In genomic region chr9:89562186-89562814, GRCh38 we compare ENCODE assay signal across 15 cellular contexts. TPM values are rescaled to one million over a fixed set of nuclear protein-coding genes. Genes with fewer than 3 reads are reported as not detected.
DNase-seq lines count a peak whose midpoint lies in the region; ATAC-seq and TF ChIP-seq lines count a peak whose summit lies in the region.
"Had no signal": no experiment of that assay in that cellular context is flagged by ENCODE, and none has a peak within 500 bp of the region (broad histone marks: within the 10 kb centered on the region; RNA-seq: fewer than 3 reads in every experiment).

No MANE protein-coding gene starts in this region.

- H3K4me1 ChIP-seq in hepatocyte (ENCODE audit: insufficient read depth) = no peaks in the 10 kb centered on the region
- H3K4me1 ChIP-seq in psoas muscle = no peaks in the 10 kb centered on the region

- DNase-seq in ACHN = peak; percentile 97
- no peak for DNase-seq in hepatocyte (ENCODE audit: low spot score)
- no peak for DNase-seq in SIG-M5 treated with dmso at 0.1 percent for 504 hours (lab: John Stamatoyannopoulos, UW; ENCODE audit: unreplicated experiment)
- DNase-seq in psoas muscle = no peak
- DNase-seq: activated CD8-positive, alpha-beta memory T cell treated with anti-CD3 and anti-CD28 coated beads, Interleukin-2, amount 50 U/mL, for 48 hours; activated naive CD8-positive, alpha-beta T cell treated with anti-CD3 and anti-CD28 coated beads, Interleukin-2, amount 10 ng/mL, durations not matched to agents 7 days and 5 days; dermis blood vessel endothelial cell; MM.1S; mucosa of descending colon; trophoblast cell had no signal

- intact Hi-C loops in psoas muscle (cut with DNase I) = no loop called here

- no peak for TF ChIP-seq CTCF in hepatocyte (IDR thresholded peaks at IDR 0.05; ENCODE audit: poor library complexity)
- TF ChIP-seq CTCF in psoas muscle (IDR thresholded peaks at IDR 0.05) = no peak

- H3K36me3 ChIP-seq in hepatocyte (replicated peaks; ENCODE audit: insufficient read depth, low read depth) (no peaks in the 10 kb centered on the region), psoas muscle (ENCODE audit: insufficient read depth in 1 of 2, low read depth in 1 of 2) (no peaks in the 10 kb centered on the region)

- in situ Hi-C loops in ACHN (cut with HindIII; ENCODE audit: low pct_ligation_motif_present, low pct_unique_long_range_greater_than_20kb, low sequenced_read_pairs) = loop anchor here (25.0 kb wide), 1 partner anchor 175 kb away; no protein-coding TSS in a partner anchor

- peak overlapping the region; percentile 62 for H3K27ac ChIP-seq in hepatocyte
- no peak overlapping the region for H3K27ac ChIP-seq in psoas muscle

- H3K27me3 ChIP-seq in hepatocyte (no peaks in the 10 kb centered on the region), psoas muscle (ENCODE audit: insufficient read depth in 3 of 3, low read length in 2 of 3) (no peaks in the 10 kb centered on the region)

- no peak overlapping the region for H3K4me2 ChIP-seq in hepatocyte

- H3K9me2 ChIP-seq in hepatocyte (replicated peaks; ENCODE audit: insufficient read depth) = no peaks in the 10 kb centered on the region

- no peak overlapping the region for H3K4me3 ChIP-seq in hepatocyte
- no peak overlapping the region for H3K4me3 ChIP-seq in psoas muscle
- H3K4me3 ChIP-seq: mucosa of descending colon had no signal

- H3K9me3 ChIP-seq in hepatocyte (ENCODE audit: low read depth) (no peaks in the 10 kb centered on the region), psoas muscle (no peaks in the 10 kb centered on the region)
- H3K9me3 ChIP-seq: mucosa of descending colon had no signal

- H4K20me1 ChIP-seq in hepatocyte (ENCODE audit: insufficient read depth, poor library complexity, severe bottlenecking) = no peaks in the 10 kb centered on the region

- H3K79me2 ChIP-seq in hepatocyte = no peaks in the 10 kb centered on the region

- no peak overlapping the region for H2AFZ ChIP-seq in hepatocyte

- WGBS in hepatocyte (ENCODE audit: low lambda C conversion rate, missing lambda C conversion rate) = 82% methylated on average over 9 of the region's 10 CpGs
- WGBS in psoas muscle, 3 donors = 78 to 83% (median 80%) methylated on average over 9 to 10 of the region's 10 CpGs

- ATAC-seq in GM19452 (IDR thresholded peaks at IDR 0.05; ENCODE audit: unreplicated experiment) (peak; percentile 67), HG03342 (IDR thresholded peaks at IDR 0.05; ENCODE audit: unreplicated experiment) (peak; percentile 64), HG03097 (IDR thresholded peaks at IDR 0.05; ENCODE audit: low FRiP score, unreplicated experiment) (no peak), GM21737 (IDR thresholded peaks at IDR 0.05; ENCODE audit: unreplicated experiment) (no peak), psoas muscle (no peak)
- ATAC-seq: mucosa of descending colon had no signal

RNA-seq across cellular contexts. Expression of gene GADD45G, which starts 42.5 kb away (rescaled TPM):
- total RNA-seq in hepatocyte (14.7 and 15.7 TPM in 2 replicates), psoas muscle (100 to 1,000 TPM in 1 of 4 donors, 10 to 100 TPM in 2, 1 to 10 TPM in 1; 2.4 to 185 (median 13.8) TPM)
- polyA plus RNA-seq in hepatocyte (45.1 and 47.8 TPM in 2 replicates), psoas muscle (100 to 1,000 TPM in 2 of 3 donors, 10 to 100 TPM in 1; 30.7 to 288 (median 189) TPM)
- total RNA-seq: dermis blood vessel endothelial cell, SK-MEL-5 had no signal

Comparison
In these comparisons a context has a peak if more than half of its experiments do, and no peak if none do; other contexts are left out.
1. ATAC-seq: peak in GM19452 (single experiment) and HG03342 (single experiment); none in HG03097 (single experiment), GM21737 (single experiment) and psoas muscle (0 of 4).